In the genomic region with DNA sequence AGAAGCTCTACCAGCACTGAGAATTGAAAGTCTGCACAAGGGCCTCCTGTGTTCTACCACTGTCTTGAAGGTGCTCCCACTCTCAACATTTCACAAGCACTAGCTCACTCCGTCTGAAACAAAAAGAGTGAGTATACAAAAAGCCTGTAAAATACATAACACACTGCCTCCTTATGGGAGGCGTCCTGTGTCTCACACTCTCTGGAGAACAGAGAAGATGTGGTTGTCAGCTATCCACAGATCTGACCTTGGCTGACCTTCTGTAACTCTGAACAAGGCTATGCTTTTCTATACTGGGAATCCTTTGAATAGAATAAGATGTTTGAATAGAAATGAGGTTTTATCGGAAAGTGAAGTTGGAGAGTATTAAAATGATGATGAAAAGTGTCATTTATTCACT, we compare ENCODE assay signal across 26 cellular contexts.
A peak's percentile ranks its signal among the peaks of the same experiment; 100 is the strongest.
DNase-seq lines count a peak whose midpoint lies in the region; ATAC-seq and TF ChIP-seq lines count a peak whose summit lies in the region.
"Had no signal": no experiment of that assay in that cellular context is flagged by ENCODE, and none has a peak within 500 bp of the region (broad histone marks: within the 10 kb centered on the region; RNA-seq: fewer than 3 reads in every experiment).

No MANE protein-coding gene starts in this region.

- H3K27ac Mint-ChIP-seq in activated T-helper 2 cell treated with anti-CD3 and anti-CD28 coated beads, Interferon-gamma antibody, Interleukin-2, Interleukin-4, amounts not matched to agents 10 μg/mL and 5 μg/mL and 100 μg/mL, durations not matched to agents 14 hours and 24 hours and 36 hours: peak overlapping the region; percentile 98
- H3K27ac Mint-ChIP-seq: endodermal cell, T-cell had no signal

- H3K9me3 Mint-ChIP-seq in activated T-helper 2 cell treated with anti-CD3 and anti-CD28 coated beads, Interferon-gamma antibody, Interleukin-2, Interleukin-4, amounts not matched to agents 10 μg/mL and 5 μg/mL and 100 μg/mL, durations not matched to agents 14 hours and 24 hours and 36 hours: peaks cover 10% of the 10 kb centered on the region
- H3K9me3 Mint-ChIP-seq: T-cell had no signal

- TF ChIP-seq CTCF in Loucy (conservative IDR thresholded peaks at IDR 0.05; ENCODE audit: low read length): no peak
- no peak for TF ChIP-seq CTCF in fibroblast of lung (conservative IDR thresholded peaks at IDR 0.05 in 1 of 2, IDR thresholded peaks at IDR 0.05 in 1 of 2; ENCODE audit: low read depth in 1 of 2, low read length in 2 of 2)

- no peak overlapping the region for H3K4me3 ChIP-seq in Loucy (ENCODE audit: low read length, poor library complexity, severe bottlenecking)
- no peak overlapping the region for H3K4me3 ChIP-seq in fibroblast of lung (replicated peaks in 1 of 4; ENCODE audit: control extremely low read depth in 1 of 4, insufficient read depth in 1 of 4, low read depth in 3 of 4, low read length in 4 of 4)
- H3K4me3 ChIP-seq: adrenal gland, cardiac muscle cell, HAP-1, heart left ventricle, SJCRH30, upper lobe of right lung had no signal

- no peaks in the 10 kb centered on the region for H3K36me3 ChIP-seq in Loucy (ENCODE audit: insufficient read depth, low read length)
- no peaks in the 10 kb centered on the region for H3K36me3 ChIP-seq in fibroblast of lung (ENCODE audit: control insufficient read depth, insufficient read depth, low read length)
- H3K36me3 ChIP-seq: adrenal gland, cardiac muscle cell, HAP-1, heart left ventricle, SJCRH30, upper lobe of right lung had no signal

- no peak overlapping the region for H3K4me2 ChIP-seq in Loucy (ENCODE audit: low read depth, low read length, poor library complexity, severe bottlenecking)
- no peak overlapping the region for H3K4me2 ChIP-seq in fibroblast of lung (ENCODE audit: extremely low read depth, insufficient read depth, low read length)

- DNase-seq in COLO829 (ENCODE audit: low spot score) (peak; percentile 61), fibroblast of lung (ENCODE audit: low read depth in 2 of 2) (peak; percentile 29 to 65), NCI-H2171 treated with DMSO at 0.1 percent for 48 hours (lab: John Stamatoyannopoulos, UW) (no peak)
- no peak for DNase-seq in activated T-helper 2 cell treated with anti-CD3 and anti-CD28 coated beads, Interferon-gamma antibody, Interleukin-2, Interleukin-4, amounts not matched to agents 10 μg/mL and 5 μg/mL and 100 μg/mL, durations not matched to agents 14 hours and 24 hours and 36 hours (ENCODE audit: low spot score)
- DNase-seq in stimulated activated CD4-positive, alpha-beta T cell treated with anti-CD3 and anti-CD28 coated beads, Interleukin-4, amount 100 ng/mL, for 24 hours: no peak
- DNase-seq in activated CD4-positive, CD25-positive, alpha-beta regulatory T cell treated with anti-CD3 and anti-CD28 coated beads, Interleukin-2, amount 50 U/mL, for 72 hours: no peak
- DNase-seq: activated CD4-positive, alpha-beta T cell treated with anti-CD3 and anti-CD28 coated beads for 1 hour; adrenal gland; EL; endodermal cell; heart left ventricle; Karpas-422; left colon; mesendoderm; NCI-H2081; NCI-H82; nucleus accumbens; SJCRH30; small intestine; stimulated activated CD4-positive, alpha-beta T cell treated with anti-CD3 and anti-CD28 coated beads, Interleukin-1b, Interleukin-23, amount 100 ng/mL, for 48 hours; T-cell; upper lobe of right lung had no signal

- no peaks in the 10 kb centered on the region for H3K9me2 ChIP-seq in Loucy (replicated peaks; ENCODE audit: low read depth, low read length)

- H3K36me3 Mint-ChIP-seq in activated T-helper 2 cell treated with anti-CD3 and anti-CD28 coated beads, Interferon-gamma antibody, Interleukin-2, Interleukin-4, amounts not matched to agents 10 μg/mL and 5 μg/mL and 100 μg/mL, durations not matched to agents 14 hours and 24 hours and 36 hours (ENCODE audit: low read depth): peaks cover 5% of the 10 kb centered on the region

- H2AFZ ChIP-seq in Loucy (ENCODE audit: low read length) (0 out of 2 replicates have a peak overlapping the region, but pooled peaks have one; percentile 9), fibroblast of lung (ENCODE audit: low read length) (no peak overlapping the region)

- no peak overlapping the region for H3K27ac ChIP-seq in fibroblast of lung (ENCODE audit: insufficient read depth, low read length)
- H3K27ac ChIP-seq: adrenal gland, cardiac muscle cell, heart left ventricle, SJCRH30, upper lobe of right lung had no signal

- intact Hi-C loops in activated T-helper 2 cell treated with anti-CD3 and anti-CD28 coated beads, Interferon-gamma antibody, Interleukin-2, Interleukin-4, amounts not matched to agents 10 μg/mL and 5 μg/mL and 100 μg/mL, durations not matched to agents 14 hours and 24 hours and 36 hours (cut with micrococcal nuclease): loop anchor here (2.0 to 10.0 kb wide), 4 partner anchors 38 to 1602 kb away; a partner anchor contains a TSS

- H3K9ac ChIP-seq in Loucy (ENCODE audit: low read depth, low read length, poor library complexity, severe bottlenecking) (no peak overlapping the region), fibroblast of lung (ENCODE audit: insufficient read depth, low read length) (no peak overlapping the region)

- H3K9me3 ChIP-seq in Loucy (ENCODE audit: insufficient read depth, low read depth, low read length): no peaks in the 10 kb centered on the region
- H3K9me3 ChIP-seq in fibroblast of lung (ENCODE audit: control insufficient read depth, insufficient read depth, low read depth, low read length): no peaks in the 10 kb centered on the region
- H3K9me3 ChIP-seq: adrenal gland, HAP-1, heart left ventricle, SJCRH30, upper lobe of right lung had no signal

- no peaks in the 10 kb centered on the region for H3K27me3 ChIP-seq in Loucy (ENCODE audit: insufficient read depth, low read length, poor library complexity, severe bottlenecking)
- H3K27me3 ChIP-seq in fibroblast of lung (ENCODE audit: control insufficient read depth, insufficient read depth, low read length): no peaks in the 10 kb centered on the region
- H3K27me3 ChIP-seq: adrenal gland, cardiac muscle cell, SJCRH30, upper lobe of right lung had no signal

- H4K20me1 ChIP-seq in Loucy (ENCODE audit: insufficient read depth, low read length, poor library complexity, severe bottlenecking) (no peaks in the 10 kb centered on the region), fibroblast of lung (ENCODE audit: control insufficient read depth, extremely low read depth, insufficient read depth, low read length) (no peaks in the 10 kb centered on the region)

- H3F3A ChIP-seq in Loucy (ENCODE audit: low read depth): no peaks in the 10 kb centered on the region

- no peak for ATAC-seq in GM18873 (IDR thresholded peaks at IDR 0.05; ENCODE audit: low FRiP score, unreplicated experiment)
- ATAC-seq: heart left ventricle, left colon, T-cell had no signal

- no peaks in the 10 kb centered on the region for H3K79me2 ChIP-seq in Loucy (ENCODE audit: insufficient read depth, low read length)
- no peaks in the 10 kb centered on the region for H3K79me2 ChIP-seq in fibroblast of lung (ENCODE audit: control insufficient read depth, insufficient read depth, low read length)

- H3K4me1 ChIP-seq in Loucy (ENCODE audit: insufficient read depth, low read length, poor library complexity, severe bottlenecking): peaks cover 68% of the 10 kb centered on the region
- peaks cover 2% of the 10 kb centered on the region for H3K4me1 ChIP-seq in fibroblast of lung (ENCODE audit: control insufficient read depth, extremely low read depth, insufficient read depth, low read length)
- H3K4me1 ChIP-seq: adrenal gland, HAP-1, heart left ventricle, SJCRH30, upper lobe of right lung had no signal

- H3K27me3 Mint-ChIP-seq in activated T-helper 2 cell treated with anti-CD3 and anti-CD28 coated beads, Interferon-gamma antibody, Interleukin-2, Interleukin-4, amounts not matched to agents 10 μg/mL and 5 μg/mL and 100 μg/mL, durations not matched to agents 14 hours and 24 hours and 36 hours (ENCODE audit: low read depth): no peaks in the 10 kb centered on the region

- peaks cover 83% of the 10 kb centered on the region for H3K4me1 Mint-ChIP-seq in activated T-helper 2 cell treated with anti-CD3 and anti-CD28 coated beads, Interferon-gamma antibody, Interleukin-2, Interleukin-4, amounts not matched to agents 10 μg/mL and 5 μg/mL and 100 μg/mL, durations not matched to agents 14 hours and 24 hours and 36 hours (ENCODE audit: low read depth)
- H3K4me1 Mint-ChIP-seq: endodermal cell had no signal

- H3K4me3 Mint-ChIP-seq in activated T-helper 2 cell treated with anti-CD3 and anti-CD28 coated beads, Interferon-gamma antibody, Interleukin-2, Interleukin-4, amounts not matched to agents 10 μg/mL and 5 μg/mL and 100 μg/mL, durations not matched to agents 14 hours and 24 hours and 36 hours (ENCODE audit: low read depth): no peak overlapping the region
- H3K4me3 Mint-ChIP-seq: endodermal cell, T-cell had no signal

Comparison
In these comparisons a context has a peak if more than half of its experiments do, and no peak if none do; other contexts are left out.
1. DNase-seq: peak in COLO829 (single experiment) and fibroblast of lung (2 of 2); none in activated T-helper 2 cell treated with anti-CD3 and anti-CD28 coated beads, Interferon-gamma antibody, Interleukin-2, Interleukin-4, amounts not matched to agents 10 μg/mL and 5 μg/mL and 100 μg/mL, durations not matched to agents 14 hours and 24 hours and 36 hours (single experiment), stimulated activated CD4-positive, alpha-beta T cell treated with anti-CD3 and anti-CD28 coated beads, Interleukin-4, amount 100 ng/mL, for 24 hours (single experiment), NCI-H2171 treated with DMSO at 0.1 percent for 48 hours (single experiment) and activated CD4-positive, CD25-positive, alpha-beta regulatory T cell treated with anti-CD3 and anti-CD28 coated beads, Interleukin-2, amount 50 U/mL, for 72 hours (single experiment).